10 cellular contexts compared by ENCODE assay signal in genomic region chr17:27458524-27458908, GRCh38. TPM values are rescaled to one million over a fixed set of nuclear protein-coding genes. Genes with fewer than 3 reads are reported as not detected.
DNase-seq lines count a peak whose midpoint lies in the region; ATAC-seq and TF ChIP-seq lines count a peak whose summit lies in the region.
"Had no signal": no experiment of that assay in that cellular context is flagged by ENCODE, and none has a peak within 500 bp of the region (broad histone marks: within the 10 kb centered on the region; RNA-seq: fewer than 3 reads in every experiment).

No MANE protein-coding gene starts in this region.

- CTCF ChIA-PET in BJ (lab: Yijun Ruan, JAX) = interaction anchor here (0.7 to 8.4 kb wide), 7 partner anchors 25 to 192 kb away, joined by 3 to 77 read pairs (median 4); no protein-coding TSS in a partner anchor

- POLR2A ChIA-PET in BJ (lab: Charles Lee) = no interaction called here

- TF ChIP-seq CTCF in BJ (IDR thresholded peaks at IDR 0.05; ENCODE audit: insufficient read depth, low read depth, low read length) (no peak), brain microvascular endothelial cell (IDR thresholded peaks at IDR 0.05; ENCODE audit: low read depth, low read length, missing control alignments) (no peak)

- H3K36me3 Mint-ChIP-seq in naive B cell = no peaks in the 10 kb centered on the region

- DNase-seq in BJ (ENCODE audit: low read depth) (no peak), HAP-1 (ENCODE audit: low spot score in 2 of 2) (no peak), brain microvascular endothelial cell (no peak), naive B cell (no peak), midbrain (lab: John Stamatoyannopoulos, UW) (no peak)
- DNase-seq in stimulated activated CD8-positive, alpha-beta memory T cell treated with anti-CD3 and anti-CD28 coated beads, Interleukin-4, amount 100 ng/mL, for 48 hours = no peak
- DNase-seq: GDM1, NCI-H2081 had no signal

- H3K9me3 Mint-ChIP-seq in naive B cell = no peaks in the 10 kb centered on the region

- H3K27ac ChIP-seq in brain microvascular endothelial cell = no peak overlapping the region

- H3K4me3 ChIP-seq in BJ (ENCODE audit: low read depth, low read length) = peak overlapping the region; percentile 75
- peak overlapping the region; percentile 60 for H3K4me3 ChIP-seq in HAP-1
- peak overlapping the region; percentile 89 for H3K4me3 ChIP-seq in brain microvascular endothelial cell (ENCODE audit: low read depth, low read length)

- no peak for ATAC-seq in naive B cell (ENCODE audit: low read depth in 2 of 2)
- no peak for ATAC-seq in HG03571 (IDR thresholded peaks at IDR 0.05; ENCODE audit: unreplicated experiment)
- ATAC-seq in HG03280 (IDR thresholded peaks at IDR 0.05; ENCODE audit: unreplicated experiment) = no peak

- no peaks in the 10 kb centered on the region for H3K27me3 Mint-ChIP-seq in naive B cell

- H3K27me3 ChIP-seq in BJ (ENCODE audit: control insufficient read depth, insufficient read depth, low read length) (no peaks in the 10 kb centered on the region), HAP-1 (ENCODE audit: low read depth) (no peaks in the 10 kb centered on the region), brain microvascular endothelial cell (replicated peaks) (no peaks in the 10 kb centered on the region)

- H3K36me3 ChIP-seq in BJ (ENCODE audit: control insufficient read depth, insufficient read depth, low read length) (no peaks in the 10 kb centered on the region), HAP-1 (replicated peaks) (no peaks in the 10 kb centered on the region), brain microvascular endothelial cell (replicated peaks) (peaks cover 3% of the 10 kb centered on the region)

- H3K9me3 ChIP-seq in HAP-1 = no peaks in the 10 kb centered on the region

- peaks cover 12% of the 10 kb centered on the region for H3K4me1 ChIP-seq in HAP-1

- H3K4me3 Mint-ChIP-seq in naive B cell = peak overlapping the region in 7 of 8 donors; percentile 6 to 96 (median 61)

- peaks cover 20 to 38% (median 35%) of the 10 kb centered on the region in 3 donors for H3K4me1 Mint-ChIP-seq in naive B cell

- H3K27ac Mint-ChIP-seq in naive B cell = peak overlapping the region in 1 of 6 donors; percentile 30

- in situ Hi-C loops in HAP-1 (cut with MboI; ENCODE audit: low sequenced_read_pairs) = loop anchor here (5.0 to 25.0 kb wide), 2 partner anchors 144 to 221 kb away; no protein-coding TSS in a partner anchor
- in situ Hi-C loops in brain microvascular endothelial cell (cut with HindIII; ENCODE audit: low pct_ligation_motif_present, low sequenced_read_pairs) = no loop called here

RNA-seq across cellular contexts. Expression of gene KSR1, which starts 2.3 kb away (rescaled TPM):
- polyA plus RNA-seq in BJ (2011; rRNA removed) (5.6 and 6.8 TPM in 2 replicates), naive B cell (ENCODE audit: low read depth in 6 of 6) (1 to 10 TPM in 5 of 6 donors, under 1 TPM in 1; 0.38 to 4.4 (median 2.3) TPM)
- polyA minus RNA-seq in BJ (2011; rRNA and poly(A)+ RNA removed) = 8.0 and 10.4 TPM in 2 replicates
